23 cellular contexts compared by ENCODE assay signal in the genomic region with DNA sequence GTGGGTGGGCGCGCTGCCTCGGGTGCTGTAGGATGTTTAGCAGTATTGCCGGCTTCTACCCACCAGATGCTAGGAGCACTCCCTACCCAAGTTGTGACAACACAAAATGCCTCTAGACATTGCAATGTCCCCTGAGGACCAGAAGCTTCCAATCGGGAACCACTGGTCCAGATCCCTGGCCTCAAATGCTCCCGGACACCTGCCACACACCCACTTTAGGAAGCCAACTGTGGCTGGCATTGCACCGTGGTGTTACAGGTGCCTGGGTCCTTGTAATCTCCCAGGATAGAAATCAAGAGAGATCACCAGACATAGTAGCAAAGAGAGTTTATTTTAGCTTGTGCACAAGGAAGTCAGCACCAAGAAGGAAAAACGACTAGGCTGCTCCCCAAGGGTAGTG. TPM values are rescaled to one million over a fixed set of nuclear protein-coding genes. Genes with fewer than 3 reads are reported as not detected.
A peak's percentile ranks its signal among the peaks of the same experiment; 100 is the strongest.
DNase-seq lines count a peak whose midpoint lies in the region; ATAC-seq and TF ChIP-seq lines count a peak whose summit lies in the region.
"Had no signal": no experiment of that assay in that cellular context is flagged by ENCODE, and none has a peak within 500 bp of the region (broad histone marks: within the 10 kb centered on the region; RNA-seq: fewer than 3 reads in every experiment).

No MANE protein-coding gene starts in this region.

- no peaks in the 10 kb centered on the region for H3K27me3 ChIP-seq in CD4-positive, alpha-beta memory T cell (ENCODE audit: insufficient read depth, low read length)
- H3K27me3 ChIP-seq: SJCRH30 had no signal

- peaks cover 63% of the 10 kb centered on the region for H3K36me3 Mint-ChIP-seq in activated naive CD4-positive, alpha-beta T cell treated with anti-CD3 and anti-CD28 coated beads, Interleukin-2, amount 10 ng/mL, durations not matched to agents 7 days and 5 days
- H3K36me3 Mint-ChIP-seq in CD4-positive, alpha-beta memory T cell = peaks cover 2 to 9% of the 10 kb centered on the region in 2 donors
- H3K36me3 Mint-ChIP-seq in activated T-helper 1 cell treated with anti-CD3 and anti-CD28 coated beads, Interleukin-12 subunit alpha, Interleukin-12 subunit beta, Interleukin-2, Interleukin-4 antibody, amounts not matched to agents 30 ng/mL and 10 ng/mL and 1 ng/mL, durations not matched to agents 14 hours and 24 hours and 36 hours (ENCODE audit: low read depth) = peaks cover 34% of the 10 kb centered on the region
- H3K36me3 Mint-ChIP-seq in neural crest cell (ENCODE audit: low read depth) = peaks cover 38% of the 10 kb centered on the region

- peak overlapping the region; percentile 14 for H3K27ac Mint-ChIP-seq in activated naive CD4-positive, alpha-beta T cell treated with anti-CD3 and anti-CD28 coated beads, Interleukin-2, amount 10 ng/mL, durations not matched to agents 7 days and 5 days
- peak overlapping the region in 5 of 7 donors; percentile 10 to 83 (median 42) for H3K27ac Mint-ChIP-seq in CD4-positive, alpha-beta memory T cell
- H3K27ac Mint-ChIP-seq in activated T-helper 1 cell treated with anti-CD3 and anti-CD28 coated beads, Interleukin-12 subunit alpha, Interleukin-12 subunit beta, Interleukin-2, Interleukin-4 antibody, amounts not matched to agents 30 ng/mL and 10 ng/mL and 1 ng/mL, durations not matched to agents 14 hours and 24 hours and 36 hours = peak overlapping the region; percentile 75
- peak overlapping the region; percentile 81 for H3K27ac Mint-ChIP-seq in neural crest cell (ENCODE audit: unreplicated experiment)
- H3K27ac Mint-ChIP-seq: CD14-positive monocyte, IgD-negative memory B cell had no signal

- H3K4me3 Mint-ChIP-seq in activated naive CD4-positive, alpha-beta T cell treated with anti-CD3 and anti-CD28 coated beads, Interleukin-2, amount 10 ng/mL, durations not matched to agents 7 days and 5 days = no peak overlapping the region
- peak overlapping the region in 2 of 8 donors; percentile 15 to 21 for H3K4me3 Mint-ChIP-seq in CD4-positive, alpha-beta memory T cell
- H3K4me3 Mint-ChIP-seq in activated T-helper 1 cell treated with anti-CD3 and anti-CD28 coated beads, Interleukin-12 subunit alpha, Interleukin-12 subunit beta, Interleukin-2, Interleukin-4 antibody, amounts not matched to agents 30 ng/mL and 10 ng/mL and 1 ng/mL, durations not matched to agents 14 hours and 24 hours and 36 hours = peak overlapping the region; percentile 45
- H3K4me3 Mint-ChIP-seq in neural crest cell = no peak overlapping the region
- H3K4me3 Mint-ChIP-seq: CD14-positive monocyte, IgD-negative memory B cell had no signal

- H3K9me3 ChIP-seq in CD4-positive, alpha-beta memory T cell (ENCODE audit: control insufficient read depth in 1 of 2, low read length in 2 of 2) = no peaks in the 10 kb centered on the region
- H3K9me3 ChIP-seq: A549 had no signal

- H3K4me1 Mint-ChIP-seq in activated naive CD4-positive, alpha-beta T cell treated with anti-CD3 and anti-CD28 coated beads, Interleukin-2, amount 10 ng/mL, durations not matched to agents 7 days and 5 days = peaks cover 50% of the 10 kb centered on the region
- H3K4me1 Mint-ChIP-seq in CD4-positive, alpha-beta memory T cell = peaks cover 13 to 43% (median 24%) of the 10 kb centered on the region in 4 donors
- peaks cover 55% of the 10 kb centered on the region for H3K4me1 Mint-ChIP-seq in activated T-helper 1 cell treated with anti-CD3 and anti-CD28 coated beads, Interleukin-12 subunit alpha, Interleukin-12 subunit beta, Interleukin-2, Interleukin-4 antibody, amounts not matched to agents 30 ng/mL and 10 ng/mL and 1 ng/mL, durations not matched to agents 14 hours and 24 hours and 36 hours (ENCODE audit: low read depth)
- H3K4me1 Mint-ChIP-seq in neural crest cell = no peaks in the 10 kb centered on the region

- no peak overlapping the region for H3K4me3 ChIP-seq in CD4-positive, alpha-beta memory T cell (ENCODE audit: low read length in 2 of 2)
- H3K4me3 ChIP-seq: A549, PC-9, SJCRH30 had no signal

- H3K27ac ChIP-seq in CD4-positive, alpha-beta memory T cell (ENCODE audit: low read depth, low read length) = no peak overlapping the region
- H3K27ac ChIP-seq: A549, KMS-11, PC-9, SJCRH30 had no signal

- peaks cover 12% of the 10 kb centered on the region for H3K9me3 Mint-ChIP-seq in activated naive CD4-positive, alpha-beta T cell treated with anti-CD3 and anti-CD28 coated beads, Interleukin-2, amount 10 ng/mL, durations not matched to agents 7 days and 5 days
- H3K9me3 Mint-ChIP-seq in CD4-positive, alpha-beta memory T cell = peaks cover 0 to 7% (median 3%) of the 10 kb centered on the region in 8 donors
- peaks cover 18% of the 10 kb centered on the region for H3K9me3 Mint-ChIP-seq in activated T-helper 1 cell treated with anti-CD3 and anti-CD28 coated beads, Interleukin-12 subunit alpha, Interleukin-12 subunit beta, Interleukin-2, Interleukin-4 antibody, amounts not matched to agents 30 ng/mL and 10 ng/mL and 1 ng/mL, durations not matched to agents 14 hours and 24 hours and 36 hours
- peaks cover 9% of the 10 kb centered on the region for H3K9me3 Mint-ChIP-seq in neural crest cell

- TF ChIP-seq CTCF in neural crest cell (conservative IDR thresholded peaks at IDR 0.05) (no peak), GM10266 (IDR thresholded peaks at IDR 0.05; ENCODE audit: control insufficient read depth, insufficient read depth, low read depth, missing control alignments) (no peak)

- peaks cover 27% of the 10 kb centered on the region for H3K4me1 ChIP-seq in CD4-positive, alpha-beta memory T cell (ENCODE audit: insufficient read depth, low read length)
- H3K4me1 ChIP-seq: A549, SJCRH30 had no signal

- H3K27me3 Mint-ChIP-seq in activated naive CD4-positive, alpha-beta T cell treated with anti-CD3 and anti-CD28 coated beads, Interleukin-2, amount 10 ng/mL, durations not matched to agents 7 days and 5 days = no peaks in the 10 kb centered on the region
- no peaks in the 10 kb centered on the region for H3K27me3 Mint-ChIP-seq in CD4-positive, alpha-beta memory T cell
- no peaks in the 10 kb centered on the region for H3K27me3 Mint-ChIP-seq in activated T-helper 1 cell treated with anti-CD3 and anti-CD28 coated beads, Interleukin-12 subunit alpha, Interleukin-12 subunit beta, Interleukin-2, Interleukin-4 antibody, amounts not matched to agents 30 ng/mL and 10 ng/mL and 1 ng/mL, durations not matched to agents 14 hours and 24 hours and 36 hours (ENCODE audit: insufficient read depth)
- H3K27me3 Mint-ChIP-seq in neural crest cell (ENCODE audit: low read depth) = no peaks in the 10 kb centered on the region
- H3K27me3 Mint-ChIP-seq: IgD-negative memory B cell had no signal

- no peak for ATAC-seq in stimulated activated naive CD8-positive, alpha-beta T cell treated with anti-CD3 and anti-CD28 coated beads, Interleukin-15, Interleukin-2, amounts not matched to agents 100 U/mL and 50 U/mL, for 24 hours
- ATAC-seq: A549, Right ventricle myocardium inferior had no signal

- no peak for DNase-seq in activated naive CD4-positive, alpha-beta T cell treated with anti-CD3 and anti-CD28 coated beads, Interleukin-2, amount 10 ng/mL, durations not matched to agents 7 days and 5 days
- DNase-seq in activated naive CD4-positive, alpha-beta T cell treated with anti-CD3 and anti-CD28 coated beads, Interleukin-2, amount 50 U/mL, for 16 hours = no peak
- no peak for DNase-seq in CD4-positive, alpha-beta memory T cell
- DNase-seq in activated T-helper 1 cell treated with anti-CD3 and anti-CD28 coated beads, Interleukin-12 subunit alpha, Interleukin-12 subunit beta, Interleukin-2, Interleukin-4 antibody, amounts not matched to agents 30 ng/mL and 10 ng/mL and 1 ng/mL, durations not matched to agents 14 hours and 24 hours and 36 hours (ENCODE audit: low spot score) = no peak
- DNase-seq in neural crest cell (ENCODE audit: low read depth, low spot score) (no peak), anterior cingulate cortex (lab: John Stamatoyannopoulos, UW) (no peak), GM10266 (ENCODE audit: extremely low spot score) (no peak)
- no peak for DNase-seq in stimulated activated naive CD8-positive, alpha-beta T cell treated with anti-CD3 and anti-CD28 coated beads, Interleukin-15, Interleukin-2, amounts not matched to agents 100 U/mL and 50 U/mL, for 24 hours
- DNase-seq: Calu3; DMS153; MM.1S; NCI-H2029; NCI-H446 treated with DMSO at 0.1 percent for 48 hours; NCI-H526; NCI-H82; NK-92 treated with Interleukin-12 subunit alpha and Interleukin-12 subunit beta, amount 100 ng/mL, for 24 hours; PC-9; SJCRH30 had no signal

- H3K36me3 ChIP-seq in CD4-positive, alpha-beta memory T cell (ENCODE audit: insufficient read depth, low read length) = no peaks in the 10 kb centered on the region
- H3K36me3 ChIP-seq: SJCRH30 had no signal

- intact Hi-C loops in CD4-positive, alpha-beta memory T cell (cut with micrococcal nuclease) = no loop called here
- intact Hi-C loops in activated T-helper 1 cell treated with anti-CD3 and anti-CD28 coated beads, Interleukin-12 subunit alpha, Interleukin-12 subunit beta, Interleukin-2, Interleukin-4 antibody, amounts not matched to agents 30 ng/mL and 10 ng/mL and 1 ng/mL, durations not matched to agents 14 hours and 24 hours and 36 hours (cut with micrococcal nuclease) = no loop called here

- POLR2A ChIA-PET in CD4-positive, alpha-beta memory T cell (lab: Charles Lee; ENCODE audit: partially characterized antibody) = interaction anchor here (0.9 to 17.1 kb wide), 5 partner anchors 11 to 36 kb away, joined by 3 to 263 read pairs (median 4); partner anchors contain the start of gene RNASET2

- CTCF ChIA-PET in activated naive CD4-positive, alpha-beta T cell treated with anti-CD3 and anti-CD28 coated beads, Interleukin-2, amount 10 ng/mL, durations not matched to agents 7 days and 5 days (lab: Charles Lee) = interaction anchor here (1.0 to 1.4 kb wide), 3 partner anchors 11 to 18 kb away, joined by 3 to 5 read pairs (median 4); no protein-coding TSS in a partner anchor
- CTCF ChIA-PET in CD4-positive, alpha-beta memory T cell (lab: Charles Lee; ENCODE audit: partially characterized antibody) = interaction anchor here (1.0 to 15.6 kb wide), 5 partner anchors 10 to 27 kb away, joined by 3 to 113 read pairs (median 6); partner anchors contain the start of gene RNASET2

RNA-seq across cellular contexts. Expression of gene RNASET2, which starts 14.9 kb away (rescaled TPM):
- 100 to 1,000 TPM; 296 to 306 TPM for total RNA-seq in CD4-positive, alpha-beta memory T cell
- polyA plus RNA-seq in CD4-positive, alpha-beta memory T cell = 100 to 1,000 TPM; 544 to 586 TPM
- total RNA-seq in activated T-helper 1 cell treated with anti-CD3 and anti-CD28 coated beads, Interleukin-12 subunit alpha, Interleukin-12 subunit beta, Interleukin-2, Interleukin-4 antibody, amounts not matched to agents 30 ng/mL and 10 ng/mL and 1 ng/mL, durations not matched to agents 14 hours and 24 hours and 36 hours = 99.5 TPM in 2 replicates
- 15.3 and 17.7 TPM in 2 replicates for total RNA-seq in neural crest cell

RNA-seq across cellular contexts. Expression of gene CEP43, which starts 27.9 kb away (rescaled TPM):
- 10 to 100 TPM; 19.5 to 24.9 TPM for total RNA-seq in CD4-positive, alpha-beta memory T cell
- polyA plus RNA-seq in CD4-positive, alpha-beta memory T cell = 1 to 10 TPM; 4.1 to 4.4 TPM
- total RNA-seq in activated T-helper 1 cell treated with anti-CD3 and anti-CD28 coated beads, Interleukin-12 subunit alpha, Interleukin-12 subunit beta, Interleukin-2, Interleukin-4 antibody, amounts not matched to agents 30 ng/mL and 10 ng/mL and 1 ng/mL, durations not matched to agents 14 hours and 24 hours and 36 hours = 18.8 and 21.4 TPM in 2 replicates
- total RNA-seq in neural crest cell = 36.5 and 42.2 TPM in 2 replicates

Comparison
In these comparisons a context has a peak if more than half of its experiments do, and no peak if none do; other contexts are left out.
1. H3K27ac Mint-ChIP-seq: peak in every context shown above with its lines; median percentile 81 in neural crest cell; 75 in activated T-helper 1 cell treated with anti-CD3 and anti-CD28 coated beads, Interleukin-12 subunit alpha, Interleukin-12 subunit beta, Interleukin-2, Interleukin-4 antibody, amounts not matched to agents 30 ng/mL and 10 ng/mL and 1 ng/mL, durations not matched to agents 14 hours and 24 hours and 36 hours; 42 in CD4-positive, alpha-beta memory T cell; 14 in activated naive CD4-positive, alpha-beta T cell treated with anti-CD3 and anti-CD28 coated beads, Interleukin-2, amount 10 ng/mL, durations not matched to agents 7 days and 5 days.